In the genomic region with DNA sequence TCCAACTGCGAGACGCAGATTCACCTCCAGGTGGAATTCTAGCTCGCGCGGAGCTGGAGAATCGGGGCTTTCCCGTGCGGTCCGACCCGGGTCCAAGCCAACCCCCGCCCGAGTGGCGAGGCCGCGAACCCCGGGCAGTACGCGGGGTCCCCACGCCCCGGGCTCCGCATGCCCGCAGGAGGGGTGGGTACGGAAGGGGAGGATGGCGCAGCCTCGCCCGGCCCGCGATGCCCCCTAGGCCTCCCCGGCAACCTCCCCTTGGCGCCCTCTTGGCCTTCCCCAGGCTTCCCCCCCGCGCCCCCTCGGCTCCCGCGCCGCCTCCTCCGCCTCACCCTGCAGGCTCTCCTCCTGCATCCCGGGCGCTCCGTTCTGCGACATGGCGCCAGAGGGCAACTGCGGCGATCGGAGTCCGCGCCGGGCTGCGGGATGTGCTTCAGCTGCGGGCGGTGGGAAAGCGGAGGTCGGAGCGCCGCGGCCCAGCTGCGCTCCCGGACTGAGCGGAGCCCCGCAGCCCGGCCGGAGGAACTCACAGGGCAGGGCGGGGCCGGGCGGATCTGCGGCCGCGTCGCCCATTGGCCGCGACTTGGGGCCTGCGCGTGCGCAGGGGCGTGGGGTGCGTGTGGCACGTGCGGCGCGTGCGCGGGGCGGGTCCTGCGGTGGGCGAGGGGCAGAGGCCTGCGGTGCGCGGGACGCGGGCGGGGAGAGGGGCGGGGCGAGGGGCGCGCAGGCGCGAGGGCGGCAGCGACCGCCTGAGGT, we compare ENCODE assay signal across 8 cellular contexts. TPM values are rescaled to one million over a fixed set of nuclear protein-coding genes. Genes with fewer than 3 reads are reported as not detected.
DNase-seq lines count a peak whose midpoint lies in the region; ATAC-seq lines count a peak whose summit lies in the region.

BNIP3 (minus strand) TSS at position 495 of the 756 bp plus-strand sequence; CDS start at position 378, 117 bp downstream.

- ATAC-seq in GM18870 (IDR thresholded peaks at IDR 0.05; ENCODE audit: unreplicated experiment) = peak; percentile 56
- peak; percentile 91 for ATAC-seq in HG03108 (IDR thresholded peaks at IDR 0.05; ENCODE audit: unreplicated experiment)
- peak; percentile 86 for ATAC-seq in left lobe of liver

- DNase-seq in AG08396 (ENCODE audit: low spot score) (peak; percentile 100), NCI-H446 treated with DMSO at 0.1 percent for 48 hours (lab: John Stamatoyannopoulos, UW) (peak; percentile 58), cortex of kidney (lab: John Stamatoyannopoulos, UW) (peak; percentile 53), left lobe of liver (ENCODE audit: low spot score) (peak; percentile 98)
- peak; percentile 94 for DNase-seq in activated CD4-positive, alpha-beta T cell treated with anti-CD3 and anti-CD28 coated beads, Interleukin-2, amount 50 U/mL, for 1 hour
- DNase-seq in stimulated activated CD4-positive, alpha-beta T cell treated with anti-CD3 and anti-CD28 coated beads, Interleukin-2, amount 100 ng/mL, for 24 hours = peak; percentile 97

RNA-seq across cellular contexts. Expression of gene BNIP3, which starts in this region (rescaled TPM):
- total RNA-seq in left lobe of liver = 90.4 TPM

Comparison
In these comparisons a context has a peak if more than half of its experiments do, and no peak if none do; other contexts are left out.
1. Peak in every context shown above with its lines: DNase-seq and ATAC-seq.